ENCODE assay signal across 1 cellular context in the genomic region with DNA sequence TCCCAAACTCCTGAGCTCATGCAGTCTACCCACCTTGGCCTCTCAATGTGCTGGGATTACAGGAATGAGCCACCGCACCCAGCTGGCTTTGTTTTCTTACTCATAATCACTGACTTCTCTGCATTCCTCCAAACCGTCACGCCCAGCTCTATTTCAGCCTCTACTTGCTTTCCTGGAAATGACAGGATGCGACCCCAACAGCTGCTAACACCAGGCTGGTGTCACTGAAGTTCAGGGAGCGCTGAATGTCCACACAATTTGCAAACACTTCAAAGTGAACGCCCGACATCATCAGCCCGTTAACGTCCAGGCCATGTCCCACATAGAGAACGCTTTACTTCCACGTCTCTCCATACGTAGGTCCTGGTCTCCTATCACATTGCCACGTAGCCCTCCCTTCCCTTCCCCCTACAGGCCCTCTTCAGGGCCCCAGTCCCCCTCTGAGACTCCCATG.
TF ChIP-seq lines count a peak whose summit lies in the region.

No MANE protein-coding gene starts in this region.

TF ChIP-seq in endothelial cell of umbilical vein, 7 proteins besides CTCF, POLR2A, EP300 and RAD21:
- no peak for TF ChIP-seq POLR2AphosphoS5 (IDR thresholded peaks at IDR 0.05; ENCODE audit: insufficient read depth, low read depth, low read length)
- no peak for TF ChIP-seq MAX (IDR thresholded peaks at IDR 0.05; ENCODE audit: insufficient read depth, insufficient read length)
- TF ChIP-seq EZH2 (IDR thresholded peaks at IDR 0.05; ENCODE audit: borderline replicate concordance, low read depth, low read length, severe bottlenecking) = no peak
- TF ChIP-seq JUN (IDR thresholded peaks at IDR 0.05; ENCODE audit: borderline replicate concordance, insufficient read depth, insufficient read length, low read depth) = no peak
- no peak for TF ChIP-seq MYC (IDR thresholded peaks at IDR 0.05; ENCODE audit: low read depth, low read length)
- TF ChIP-seq FOS (IDR thresholded peaks at IDR 0.05; ENCODE audit: borderline replicate concordance, insufficient read depth, low read length) = no peak
- TF ChIP-seq GATA2 (IDR thresholded peaks at IDR 0.05; ENCODE audit: insufficient read depth, insufficient read length, low read depth, low read length) = no peak
